ENCODE assay signal across 8 cellular contexts in genomic region chr2:191677646-191678436, GRCh38. TPM values are rescaled to one million over a fixed set of nuclear protein-coding genes. Genes with fewer than 3 reads are reported as not detected.
A peak's percentile ranks its signal among the peaks of the same experiment; 100 is the strongest.
DNase-seq lines count a peak whose midpoint lies in the region; ATAC-seq and TF ChIP-seq lines count a peak whose summit lies in the region.

NABP1 (plus strand) TSS chr2:191678136; CDS start chr2:191678615, 479 bp downstream.

- TF ChIP-seq CTCF in OCI-LY3 (IDR thresholded peaks at IDR 0.05; ENCODE audit: low read depth, low read length) = no peak
- no peak for TF ChIP-seq CTCF in mesothelial cell of epicardium (IDR thresholded peaks at IDR 0.05; ENCODE audit: unreplicated experiment)

- H3K4me3 ChIP-seq in OCI-LY3 (ENCODE audit: low read length) = peak within 1 kb of the TSS; percentile 95

- H3K9ac ChIP-seq in OCI-LY3 (ENCODE audit: low read length) = peak within 1 kb of the TSS; percentile 100

- H3K79me2 ChIP-seq in OCI-LY3 (ENCODE audit: low read length) = peaks cover 68% of the 10 kb centered on the region

- peaks cover 22% of the 10 kb centered on the region for H4K20me1 ChIP-seq in OCI-LY3 (ENCODE audit: insufficient read depth, low read length)

- peaks cover 38% of the 10 kb centered on the region for H3K4me1 ChIP-seq in OCI-LY3 (ENCODE audit: low read length)

- DNase-seq in DMS 273 (lab: John Stamatoyannopoulos, UW; ENCODE audit: unreplicated experiment) (peak; percentile 98), HuH-7.5 (ENCODE audit: low spot score) (peak; percentile 68), mesothelial cell of epicardium (ENCODE audit: low spot score in 2 of 2, unreplicated experiment in 2 of 2) (peak; percentile 98)
- peak; percentile 99 for DNase-seq in activated CD8-positive, alpha-beta memory T cell treated with anti-CD3 and anti-CD28 coated beads, Interleukin-2, amount 50 U/mL, for 4 hours
- peak; percentile 97 to 98 for DNase-seq in stimulated activated CD8-positive, alpha-beta memory T cell treated with anti-CD3 and anti-CD28 coated beads, Interleukin-15, amount 100 ng/mL, for 4 hours (ENCODE audit: low read depth in 2 of 2)

- H3K27me3 ChIP-seq in OCI-LY3 (ENCODE audit: low read depth, low read length) = no peaks in the 10 kb centered on the region

- no peaks in the 10 kb centered on the region for H3K27me3 Mint-ChIP-seq in mesothelial cell of epicardium (ENCODE audit: low read depth)

- peak; percentile 60 for ATAC-seq in GM21526 (IDR thresholded peaks at IDR 0.05; ENCODE audit: low FRiP score, unreplicated experiment)

- peaks cover 4% of the 10 kb centered on the region for H3K36me3 Mint-ChIP-seq in mesothelial cell of epicardium

- H3K4me2 ChIP-seq in OCI-LY3 (ENCODE audit: low read length) = peak within 1 kb of the TSS; percentile 90

- peak within 1 kb of the TSS; percentile 98 for H3K27ac ChIP-seq in OCI-LY3 (ENCODE audit: low read length)

- H3K4me3 Mint-ChIP-seq in mesothelial cell of epicardium = peak within 1 kb of the TSS; percentile 95

- in situ Hi-C loops in endometrial microvascular endothelial cells (cut with HindIII; ENCODE audit: inconsistent ontology term, low pct_unique_long_range_greater_than_20kb, low sequenced_read_pairs) = loop anchor here (10.0 kb wide), 1 partner anchor 113 kb away; no protein-coding TSS in a partner anchor

- H2AFZ ChIP-seq in OCI-LY3 (ENCODE audit: low read depth, low read length) = no peak within 1 kb of the TSS

- H3K27ac Mint-ChIP-seq in mesothelial cell of epicardium = peak within 1 kb of the TSS; percentile 100

- H3K36me3 ChIP-seq in OCI-LY3 (replicated peaks; ENCODE audit: low read depth, low read length) = peaks cover 49% of the 10 kb centered on the region

- no peaks in the 10 kb centered on the region for H3K9me3 ChIP-seq in OCI-LY3 (ENCODE audit: insufficient read depth, low read length)

- H3K9me3 Mint-ChIP-seq in mesothelial cell of epicardium = no peaks in the 10 kb centered on the region

- peaks cover 19% of the 10 kb centered on the region for H3K4me1 Mint-ChIP-seq in mesothelial cell of epicardium

RNA-seq across cellular contexts. Expression of gene NABP1, which starts in this region (rescaled TPM):
- total RNA-seq in endometrial microvascular endothelial cells (ENCODE audit: inconsistent ontology term) (47.3 TPM), mesothelial cell of epicardium (13.5 to 15.6 TPM (median 15.4 TPM) in 3 replicates)

Comparison
In these comparisons a context has a peak if more than half of its experiments do, and no peak if none do; other contexts are left out.
1. Peak in every context shown above with its lines: DNase-seq, ATAC-seq, H3K4me3 ChIP-seq and H3K27ac ChIP-seq.